Comparison of ENCODE assay signal across 1 cellular context in the genomic region with DNA sequence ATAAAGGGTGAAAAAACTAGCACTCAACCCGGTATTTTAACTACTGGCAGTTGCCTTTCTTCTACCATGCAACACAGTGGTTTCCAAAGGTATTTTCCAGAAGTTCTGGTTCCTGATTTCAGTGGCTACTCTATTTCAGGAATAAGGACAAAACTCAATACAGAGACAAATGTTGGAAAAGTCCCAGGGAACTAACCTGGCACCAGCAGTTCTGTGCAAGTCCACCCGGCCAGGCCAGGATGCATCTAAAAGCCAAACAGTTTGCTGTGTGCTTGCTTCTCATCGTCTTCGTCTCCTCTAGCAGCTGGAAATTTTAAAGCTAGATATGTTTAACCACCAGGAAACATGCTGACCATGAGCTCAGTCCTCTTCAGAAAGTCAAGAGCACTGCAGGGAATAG.
TF ChIP-seq lines count a peak whose summit lies in the region.

No MANE protein-coding gene starts in this region.

TF ChIP-seq in GM12878, 131 proteins besides CTCF, POLR2A, EP300 and RAD21 (continued from another document):
- TF ChIP-seq WRNIP1 (IDR thresholded peaks at IDR 0.05; ENCODE audit: borderline replicate concordance, low read depth, low read length) (no peak), MTA3 (IDR thresholded peaks at IDR 0.05; ENCODE audit: borderline replicate concordance, low read length) (no peak), SREBF1 (IDR thresholded peaks at IDR 0.05; ENCODE audit: low read length) (no peak), STAT1 (conservative IDR thresholded peaks at IDR 0.05) (no peak), CBX5 (IDR thresholded peaks at IDR 0.05; ENCODE audit: low read depth) (no peak), EZH2 (IDR thresholded peaks at IDR 0.05; ENCODE audit: borderline replicate concordance, control insufficient read depth, low read depth, low read length) (no peak), MTA2 (IDR thresholded peaks at IDR 0.05; ENCODE audit: low read depth) (no peak), TCF12 (IDR thresholded peaks at IDR 0.05; ENCODE audit: low read depth, low read length) (no peak)
- TF ChIP-seq, protein P1, sequence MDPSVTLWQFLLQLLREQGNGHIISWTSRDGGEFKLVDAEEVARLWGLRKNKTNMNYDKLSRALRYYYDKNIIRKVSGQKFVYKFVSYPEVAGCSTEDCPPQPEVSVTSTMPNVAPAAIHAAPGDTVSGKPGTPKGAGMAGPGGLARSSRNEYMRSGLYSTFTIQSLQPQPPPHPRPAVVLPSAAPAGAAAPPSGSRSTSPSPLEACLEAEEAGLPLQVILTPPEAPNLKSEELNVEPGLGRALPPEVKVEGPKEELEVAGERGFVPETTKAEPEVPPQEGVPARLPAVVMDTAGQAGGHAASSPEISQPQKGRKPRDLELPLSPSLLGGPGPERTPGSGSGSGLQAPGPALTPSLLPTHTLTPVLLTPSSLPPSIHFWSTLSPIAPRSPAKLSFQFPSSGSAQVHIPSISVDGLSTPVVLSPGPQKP (IDR thresholded peaks at IDR 0.05; ENCODE audit: low read depth, low read length) = no peak
- TF ChIP-seq, protein P2, sequence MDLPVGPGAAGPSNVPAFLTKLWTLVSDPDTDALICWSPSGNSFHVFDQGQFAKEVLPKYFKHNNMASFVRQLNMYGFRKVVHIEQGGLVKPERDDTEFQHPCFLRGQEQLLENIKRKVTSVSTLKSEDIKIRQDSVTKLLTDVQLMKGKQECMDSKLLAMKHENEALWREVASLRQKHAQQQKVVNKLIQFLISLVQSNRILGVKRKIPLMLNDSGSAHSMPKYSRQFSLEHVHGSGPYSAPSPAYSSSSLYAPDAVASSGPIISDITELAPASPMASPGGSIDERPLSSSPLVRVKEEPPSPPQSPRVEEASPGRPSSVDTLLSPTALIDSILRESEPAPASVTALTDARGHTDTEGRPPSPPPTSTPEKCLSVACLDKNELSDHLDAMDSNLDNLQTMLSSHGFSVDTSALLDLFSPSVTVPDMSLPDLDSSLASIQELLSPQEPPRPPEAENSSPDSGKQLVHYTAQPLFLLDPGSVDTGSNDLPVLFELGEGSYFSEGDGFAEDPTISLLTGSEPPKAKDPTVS (IDR thresholded peaks at IDR 0.05; ENCODE audit: low read depth, low read length) = no peak
- TF ChIP-seq, protein P3, sequence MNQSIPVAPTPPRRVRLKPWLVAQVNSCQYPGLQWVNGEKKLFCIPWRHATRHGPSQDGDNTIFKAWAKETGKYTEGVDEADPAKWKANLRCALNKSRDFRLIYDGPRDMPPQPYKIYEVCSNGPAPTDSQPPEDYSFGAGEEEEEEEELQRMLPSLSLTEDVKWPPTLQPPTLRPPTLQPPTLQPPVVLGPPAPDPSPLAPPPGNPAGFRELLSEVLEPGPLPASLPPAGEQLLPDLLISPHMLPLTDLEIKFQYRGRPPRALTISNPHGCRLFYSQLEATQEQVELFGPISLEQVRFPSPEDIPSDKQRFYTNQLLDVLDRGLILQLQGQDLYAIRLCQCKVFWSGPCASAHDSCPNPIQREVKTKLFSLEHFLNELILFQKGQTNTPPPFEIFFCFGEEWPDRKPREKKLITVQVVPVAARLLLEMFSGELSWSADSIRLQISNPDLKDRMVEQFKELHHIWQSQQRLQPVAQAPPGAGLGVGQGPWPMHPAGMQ (IDR thresholded peaks at IDR 0.05; ENCODE audit: borderline replicate concordance) = no peak
